In the genomic region with DNA sequence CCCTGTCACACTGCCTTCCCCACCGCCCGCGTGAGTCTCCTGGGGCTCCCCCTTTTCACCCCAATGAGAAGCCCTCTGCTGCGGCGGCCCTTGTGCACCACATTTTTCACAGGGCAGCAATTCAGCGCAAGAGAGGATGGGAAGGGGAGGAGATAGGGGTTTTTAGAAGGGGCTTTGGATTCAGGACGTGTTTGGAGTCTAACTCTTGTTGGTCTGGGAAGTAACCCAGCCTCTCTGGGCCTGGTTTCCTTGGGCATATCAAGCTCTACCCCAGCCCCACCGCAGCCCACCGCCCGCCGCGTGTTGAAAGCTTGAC, we compare ENCODE assay signal across 8 cellular contexts. TPM values are rescaled to one million over a fixed set of nuclear protein-coding genes. Genes with fewer than 3 reads are reported as not detected.
DNase-seq lines count a peak whose midpoint lies in the region; ATAC-seq, FAIRE-seq and TF ChIP-seq lines count a peak whose summit lies in the region.

No MANE protein-coding gene starts in this region.

- no peak for TF ChIP-seq EP300 in HepG2 (IDR thresholded peaks at IDR 0.05; ENCODE audit: low read depth in 2 of 2, low read length in 2 of 2)
- TF ChIP-seq EP300 in HepG2 (CRISPR knock-in tag; IDR thresholded peaks at IDR 0.05; ENCODE audit: borderline replicate concordance): no peak

- CTCF ChIA-PET in HepG2 (lab: Yijun Ruan, JAX; ENCODE audit: low intra/inter-chr PET ratio, low total read pairs): no interaction called here

- no peak for TF ChIP-seq RAD21 in HepG2 (CRISPR knock-in tag; IDR thresholded peaks at IDR 0.05)

- BruUV-seq in HepG2 (replicated peaks; lab: Mats Ljungman, UMichigan): no TSS peak

- no peak for TF ChIP-seq POLR2A in HepG2 (IDR thresholded peaks at IDR 0.05; ENCODE audit: insufficient read depth in 1 of 2, low read depth in 2 of 2, low read length in 2 of 2)

- peak; percentile 6; the same call in 1 of the 3 replicates for ATAC-seq in HepG2
- ATAC-seq in HG03196 (IDR thresholded peaks at IDR 0.05; ENCODE audit: unreplicated experiment): no peak

- H3K9me3 ChIP-seq in adipocyte (ENCODE audit: control insufficient read depth, low read length) (no peaks in the 10 kb centered on the region), HepG2 (ENCODE audit: low read length) (no peaks in the 10 kb centered on the region)

- H3K27me3 ChIP-seq in adipocyte (replicated peaks; ENCODE audit: control insufficient read depth, insufficient read depth, low read length) (peaks cover 72% of the 10 kb centered on the region), HepG2 (ENCODE audit: control insufficient read depth in 1 of 2, insufficient read depth in 2 of 2, low read length in 2 of 2) (peaks cover 3 to 53% of the 10 kb centered on the region in 2 experiments; a peak in 4 of 5 replicates)

- no peak overlapping the region for H2AFZ ChIP-seq in HepG2 (ENCODE audit: low read length)

- H3K36me3 ChIP-seq in adipocyte (ENCODE audit: control insufficient read depth, insufficient read depth, low read length, severe bottlenecking): no peaks in the 10 kb centered on the region
- no peaks in the 10 kb centered on the region for H3K36me3 ChIP-seq in HepG2 (replicated peaks in 1 of 2; ENCODE audit: control insufficient read depth in 1 of 2, insufficient read depth in 2 of 2, low read length in 2 of 2)

- in situ Hi-C loops in HepG2 (cut with HindIII; ENCODE audit: extremely low pct_ligation_motif_present, low pct_unique_long_range_greater_than_20kb): no loop called here

- peak overlapping the region; percentile 88 for H3K4me2 ChIP-seq in HepG2 (ENCODE audit: low read depth, low read length)

- H3K9ac ChIP-seq in adipocyte (ENCODE audit: low read length) (no peak overlapping the region), HepG2 (ENCODE audit: insufficient read depth, low read depth, low read length) (peak overlapping the region; percentile 45; the same call in 1 of the 2 replicates)

- H3K4me1 ChIP-seq in adipocyte (ENCODE audit: control insufficient read depth, insufficient read depth, low read length) (peaks cover 3% of the 10 kb centered on the region), HepG2 (ENCODE audit: insufficient read depth, low read length) (peaks cover 30% of the 10 kb centered on the region)

- H3K4me3 ChIP-seq in adipocyte (ENCODE audit: low read length): peak overlapping the region; percentile 81
- H3K4me3 ChIP-seq in HepG2 (replicated peaks in 1 of 3; ENCODE audit: insufficient read depth in 1 of 3, low read depth in 2 of 3, low read length in 3 of 3): peak overlapping the region; percentile 52 to 89 (median 62); a peak in 5 of 6 replicates

- no peak for FAIRE-seq in HepG2 (lab: Jason Lieb, UNC)

- DNase-seq in activated CD4-positive, alpha-beta T cell treated with anti-CD3 and anti-CD28 coated beads for 48 hours: peak; percentile 8
- no peak for DNase-seq in activated CD4-positive, alpha-beta T cell treated with anti-CD3 and anti-CD28 coated beads, Interleukin-2, amount 50 U/mL, for 1 hour
- DNase-seq in adipocyte (ENCODE audit: low read depth) (no peak), HepG2 (ENCODE audit: low spot score) (no peak), substantia nigra (lab: John Stamatoyannopoulos, UW) (peak in 3 of 49 donors; percentile 18 to 40 (median 39)), NCI-H446 (lab: John Stamatoyannopoulos, UW) (no peak)
- DNase-seq in NK-92 treated with Interleukin-12 subunit alpha and Interleukin-12 subunit beta, amount 100 ng/mL, for 24 hours (lab: John Stamatoyannopoulos, UW): no peak

- H3K27ac ChIP-seq in HepG2 (ENCODE audit: extremely low read length, insufficient read depth, low read length): no peak overlapping the region
- H3K27ac ChIP-seq in substantia nigra (ENCODE audit: low read depth, low read length, poor library complexity, severe bottlenecking): peak overlapping the region; percentile 80

- H4K20me1 ChIP-seq in HepG2 (ENCODE audit: insufficient read depth, low read length): no peaks in the 10 kb centered on the region

- 52% methylated on average over 7 of the region's 12 CpGs for WGBS in HepG2 (ENCODE audit: low lambda C conversion rate)

- intact Hi-C loops in HepG2 (cut with micrococcal nuclease; ENCODE audit: unreplicated experiment): loop anchor here (5.0 kb wide), 1 partner anchor 116 kb away; no protein-coding TSS in a partner anchor

- TF ChIP-seq CTCF in HepG2 (CRISPR knock-in tag; IDR thresholded peaks at IDR 0.05): no peak

- H3K79me2 ChIP-seq in HepG2 (ENCODE audit: insufficient read depth, low read length): no peaks in the 10 kb centered on the region

- POLR2A ChIA-PET in HepG2 (lab: Yijun Ruan, JAX): no interaction called here

RNA-seq across cellular contexts. Expression of a gene that starts 0.7 kb away (rescaled TPM):
- 0.60 and 0.97 TPM in 2 replicates for total RNA-seq in HepG2 (2016; rRNA removed; fragmentation: Illumina TruSeq; extraction: Trizol)
- total RNA-seq in HepG2 (2016; cell fraction: cytosol; rRNA removed; fragmentation: Illumina TruSeq; extraction: Trizol; ENCODE audit: low read depth): 0.09 and 0.10 TPM in 2 replicates
- total RNA-seq in HepG2 (2016; cell fraction: insoluble cytoplasmic fraction; rRNA removed; fragmentation: Illumina TruSeq; extraction: Trizol): 0.65 and 0.98 TPM in 2 replicates
- total RNA-seq in HepG2 (2016; cell fraction: membrane; rRNA removed; fragmentation: Illumina TruSeq; extraction: Trizol): 0.31 and 0.34 TPM in 2 replicates
- 0.88 and 0.96 TPM in 2 replicates for total RNA-seq in HepG2 (2016; cell fraction: nucleus; rRNA removed; fragmentation: Illumina TruSeq; extraction: Trizol)
- polyA plus RNA-seq in HepG2 (2011; rRNA removed): 2.6 and 2.9 TPM in 2 replicates
- polyA plus RNA-seq in HepG2 (2011; cell fraction: cytosol; rRNA removed): 1.4 and 2.1 TPM in 2 replicates
- polyA plus RNA-seq in HepG2 (2011; cell fraction: nucleus; rRNA removed): 3.8 and 4.4 TPM in 2 replicates
- polyA plus RNA-seq in HepG2 (2012): 5.5 and 6.4 TPM in 2 replicates
- 0.01 and 0.02 TPM in 2 replicates for polyA plus RNA-seq in HepG2 (2016; cell fraction: cytosol; fragmentation: Illumina TruSeq; extraction: Trizol; ENCODE audit: low read depth)
- 0.49 and 0.60 TPM in 2 replicates for polyA plus RNA-seq in HepG2 (2016; cell fraction: insoluble cytoplasmic fraction; fragmentation: Illumina TruSeq; extraction: Trizol; ENCODE audit: low read depth)
- 0.03 and 0.08 TPM in 2 replicates for polyA plus RNA-seq in HepG2 (2016; cell fraction: membrane; fragmentation: Illumina TruSeq; extraction: Trizol; ENCODE audit: low read depth)
- 0.84 and 0.97 TPM in 2 replicates for polyA plus RNA-seq in HepG2 (2016; cell fraction: nucleus; fragmentation: Illumina TruSeq; extraction: Trizol; ENCODE audit: insufficient read depth, low read depth)
- 2.5 and 9.3 TPM in 2 replicates for polyA minus RNA-seq in HepG2 (2011; rRNA and poly(A)+ RNA removed; ENCODE audit: low replicate concordance)
- polyA minus RNA-seq in HepG2 (2011; cell fraction: cytosol; rRNA and poly(A)+ RNA removed): 5.9 and 7.9 TPM in 2 replicates
- polyA minus RNA-seq in HepG2 (2011; cell fraction: nucleus; rRNA and poly(A)+ RNA removed): 8.0 and 9.9 TPM in 2 replicates

RNA-seq across cellular contexts. Expression of a gene that starts 53.9 kb away (rescaled TPM):
- total RNA-seq in HepG2 (2016; rRNA removed; fragmentation: Illumina TruSeq; extraction: Trizol): 16.6 and 26.0 TPM in 2 replicates
- total RNA-seq in HepG2 (2016; cell fraction: cytosol; rRNA removed; fragmentation: Illumina TruSeq; extraction: Trizol; ENCODE audit: low read depth): 6.4 and 7.0 TPM in 2 replicates
- total RNA-seq in HepG2 (2016; cell fraction: insoluble cytoplasmic fraction; rRNA removed; fragmentation: Illumina TruSeq; extraction: Trizol): 16.2 and 26.8 TPM in 2 replicates
- 17.6 and 19.2 TPM in 2 replicates for total RNA-seq in HepG2 (2016; cell fraction: membrane; rRNA removed; fragmentation: Illumina TruSeq; extraction: Trizol)
- 22.4 and 25.2 TPM in 2 replicates for total RNA-seq in HepG2 (2016; cell fraction: nucleus; rRNA removed; fragmentation: Illumina TruSeq; extraction: Trizol)
- polyA plus RNA-seq in HepG2 (2011; rRNA removed): 53.0 and 53.9 TPM in 2 replicates
- 39.8 and 47.5 TPM in 2 replicates for polyA plus RNA-seq in HepG2 (2011; cell fraction: cytosol; rRNA removed)
- 11.4 and 15.5 TPM in 2 replicates for polyA plus RNA-seq in HepG2 (2011; cell fraction: nucleus; rRNA removed)
- polyA plus RNA-seq in HepG2 (2012): 80.7 and 95.5 TPM in 2 replicates
- polyA plus RNA-seq in HepG2 (2016; cell fraction: cytosol; fragmentation: Illumina TruSeq; extraction: Trizol; ENCODE audit: low read depth): 9.1 and 9.7 TPM in 2 replicates
- 21.6 and 23.8 TPM in 2 replicates for polyA plus RNA-seq in HepG2 (2016; cell fraction: insoluble cytoplasmic fraction; fragmentation: Illumina TruSeq; extraction: Trizol; ENCODE audit: low read depth)
- 18.6 and 19.9 TPM in 2 replicates for polyA plus RNA-seq in HepG2 (2016; cell fraction: membrane; fragmentation: Illumina TruSeq; extraction: Trizol; ENCODE audit: low read depth)
- polyA plus RNA-seq in HepG2 (2016; cell fraction: nucleus; fragmentation: Illumina TruSeq; extraction: Trizol; ENCODE audit: insufficient read depth, low read depth): 41.5 and 46.0 TPM in 2 replicates
- 58.8 and 113 TPM in 2 replicates for polyA minus RNA-seq in HepG2 (2011; rRNA and poly(A)+ RNA removed; ENCODE audit: low replicate concordance)
- 32.1 and 38.6 TPM in 2 replicates for polyA minus RNA-seq in HepG2 (2011; cell fraction: cytosol; rRNA and poly(A)+ RNA removed)
- 9.5 and 12.4 TPM in 2 replicates for polyA minus RNA-seq in HepG2 (2011; cell fraction: nucleus; rRNA and poly(A)+ RNA removed)

RNA-seq across cellular contexts. Expression of a gene that starts 57.2 kb away (rescaled TPM):
- total RNA-seq in HepG2 (2016; rRNA removed; fragmentation: Illumina TruSeq; extraction: Trizol): not detected in 2 replicates
- not detected in 2 replicates for total RNA-seq in HepG2 (2016; cell fraction: cytosol; rRNA removed; fragmentation: Illumina TruSeq; extraction: Trizol; ENCODE audit: low read depth)
- total RNA-seq in HepG2 (2016; cell fraction: insoluble cytoplasmic fraction; rRNA removed; fragmentation: Illumina TruSeq; extraction: Trizol): not detected in 2 replicates
- total RNA-seq in HepG2 (2016; cell fraction: membrane; rRNA removed; fragmentation: Illumina TruSeq; extraction: Trizol): not detected in 2 replicates
- total RNA-seq in HepG2 (2016; cell fraction: nucleus; rRNA removed; fragmentation: Illumina TruSeq; extraction: Trizol): not detected in 2 replicates
- polyA plus RNA-seq in HepG2 (2011; rRNA removed): not detected in 2 replicates
- polyA plus RNA-seq in HepG2 (2011; cell fraction: cytosol; rRNA removed): not detected in 2 replicates
- polyA plus RNA-seq in HepG2 (2011; cell fraction: nucleus; rRNA removed): not detected in 2 replicates
- polyA plus RNA-seq in HepG2 (2012): not detected in 2 replicates
- polyA plus RNA-seq in HepG2 (2016; cell fraction: cytosol; fragmentation: Illumina TruSeq; extraction: Trizol; ENCODE audit: low read depth): not detected in 2 replicates
- not detected in 2 replicates for polyA plus RNA-seq in HepG2 (2016; cell fraction: insoluble cytoplasmic fraction; fragmentation: Illumina TruSeq; extraction: Trizol; ENCODE audit: low read depth)
- not detected in 2 replicates for polyA plus RNA-seq in HepG2 (2016; cell fraction: membrane; fragmentation: Illumina TruSeq; extraction: Trizol; ENCODE audit: low read depth)
- not detected in 2 replicates for polyA plus RNA-seq in HepG2 (2016; cell fraction: nucleus; fragmentation: Illumina TruSeq; extraction: Trizol; ENCODE audit: insufficient read depth, low read depth)
- polyA minus RNA-seq in HepG2 (2011; rRNA and poly(A)+ RNA removed; ENCODE audit: low replicate concordance): not detected in 2 replicates
- not detected in 2 replicates for polyA minus RNA-seq in HepG2 (2011; cell fraction: cytosol; rRNA and poly(A)+ RNA removed)
- polyA minus RNA-seq in HepG2 (2011; cell fraction: nucleus; rRNA and poly(A)+ RNA removed): not detected in 2 replicates
